Comparison of ENCODE assay signal across 18 cellular contexts in the genomic region with DNA sequence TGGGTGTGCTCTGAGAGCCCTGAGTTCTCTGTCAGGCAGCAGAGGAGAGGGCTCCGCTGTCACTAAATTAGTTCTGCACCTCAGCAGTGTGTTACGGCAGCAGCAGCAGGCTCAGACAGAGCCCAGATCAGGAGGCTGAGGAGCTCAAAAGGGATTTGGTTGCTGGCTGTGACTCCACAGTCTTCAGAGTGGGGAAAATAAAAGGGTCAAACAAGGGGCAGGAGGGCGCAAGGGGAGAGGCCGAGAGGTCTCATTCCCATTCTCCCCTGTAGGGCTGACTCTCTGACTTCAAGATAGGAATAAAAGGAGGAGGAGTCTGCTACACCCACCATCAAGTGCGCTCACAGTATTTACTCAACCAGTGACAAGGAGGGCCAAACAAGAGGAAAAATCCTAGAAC. TPM values are rescaled to one million over a fixed set of nuclear protein-coding genes. Genes with fewer than 3 reads are reported as not detected.
DNase-seq lines count a peak whose midpoint lies in the region; ATAC-seq and TF ChIP-seq lines count a peak whose summit lies in the region.
"Had no signal": no experiment of that assay in that cellular context is flagged by ENCODE, and none has a peak within 500 bp of the region (broad histone marks: within the 10 kb centered on the region; RNA-seq: fewer than 3 reads in every experiment).

No MANE protein-coding gene starts in this region.

- H3K9me3 Mint-ChIP-seq in neural crest cell, result no peaks in the 10 kb centered on the region

- CTCF ChIA-PET in SK-N-SH (lab: Yijun Ruan, JAX), result interaction anchor here (1.5 to 4.7 kb wide), 4 partner anchors 9 to 165 kb away, joined by 4 to 32 read pairs (median 7); partner anchors contain the start of gene SLC45A3

- H3K79me2 ChIP-seq in SK-N-SH (ENCODE audit: insufficient read depth), result no peaks in the 10 kb centered on the region

- H3K9me2 ChIP-seq in SK-N-SH, result no peaks in the 10 kb centered on the region

- H3K27ac ChIP-seq in ectodermal cell (ENCODE audit: insufficient read depth, low read depth, low read length, poor library complexity, severe bottlenecking) (peak overlapping the region; percentile 77), SK-N-SH (ENCODE audit: low read depth in 2 of 2, low read length in 1 of 2) (no peak overlapping the region)
- H3K27ac ChIP-seq: A549, C4-2B had no signal

- H3K27me3 Mint-ChIP-seq in neural crest cell (ENCODE audit: low read depth), result no peaks in the 10 kb centered on the region

- H3K36me3 Mint-ChIP-seq in neural crest cell (ENCODE audit: low read depth), result no peaks in the 10 kb centered on the region

- 5 to 10% methylated on average over 5 of the region's 5 CpGs for WGBS in ectodermal cell, 2 experiments
- 100% methylated on average over 5 of the region's 5 CpGs for WGBS in SK-N-SH (ENCODE audit: low lambda C conversion rate)

- no peaks in the 10 kb centered on the region for H3K36me3 ChIP-seq in ectodermal cell (ENCODE audit: control insufficient read depth, insufficient read depth, low read length)
- H3K36me3 ChIP-seq in SK-N-SH (replicated peaks in 1 of 2; ENCODE audit: control insufficient read depth in 1 of 2, insufficient read depth in 2 of 2, low read length in 1 of 2), result no peaks in the 10 kb centered on the region
- H3K36me3 ChIP-seq: MG63 had no signal

- TF ChIP-seq RAD21 in SK-N-SH (IDR thresholded peaks at IDR 0.05; ENCODE audit: low read length), result no peak

- no peak for ATAC-seq in left lobe of liver

- DNase-seq in D341Med (ENCODE audit: low spot score) (peak; percentile 29), NCI-H82 treated with DMSO at 0.1 percent for 48 hours (lab: John Stamatoyannopoulos, UW; ENCODE audit: unreplicated experiment) (peak; percentile 51), neural crest cell (ENCODE audit: low read depth, low spot score) (no peak), left lobe of liver (ENCODE audit: low spot score) (no peak), NK-92 (lab: John Stamatoyannopoulos, UW; ENCODE audit: unreplicated experiment) (no peak), SK-N-SH (no peak)
- DNase-seq: COR-L47; DMS153; GOT3; MG63; NCI-H1092; NCI-H146; NCI-H226; NCI-H524 treated with DMSO at 0.1 percent for 48 hours; NK-92 treated with Interleukin-12 subunit alpha and Interleukin-12 subunit beta, amount 100 ng/mL, for 24 hours had no signal

- H3F3A ChIP-seq in SK-N-SH (replicated peaks; ENCODE audit: insufficient read depth), result no peaks in the 10 kb centered on the region

- no peak overlapping the region for H3K9ac ChIP-seq in SK-N-SH

- POLR2A ChIA-PET in SK-N-SH (lab: Yijun Ruan, JAX), result interaction anchor here (0.8 kb wide), 1 partner anchor 13 kb away, joined by 3 read pairs; no protein-coding TSS in a partner anchor

- no peak overlapping the region for H3K4me3 ChIP-seq in ectodermal cell (ENCODE audit: insufficient read depth, low read depth, low read length)
- no peak overlapping the region for H3K4me3 ChIP-seq in SK-N-SH (ENCODE audit: low read depth in 2 of 2, low read length in 1 of 2)
- H3K4me3 ChIP-seq: A549, MG63 had no signal

- peaks cover 46% of the 10 kb centered on the region for H3K4me1 ChIP-seq in ectodermal cell (ENCODE audit: control insufficient read depth, insufficient read depth, low read length)
- no peaks in the 10 kb centered on the region for H3K4me1 ChIP-seq in SK-N-SH (ENCODE audit: control insufficient read depth in 1 of 2, insufficient read depth in 2 of 2, low read depth in 1 of 2, low read length in 1 of 2)

- H3K4me2 ChIP-seq in SK-N-SH, result no peak overlapping the region
- H3K4me2 ChIP-seq: A549 had no signal

- H2AFZ ChIP-seq in SK-N-SH (ENCODE audit: low read depth), result no peak overlapping the region

- H3K27ac Mint-ChIP-seq in neural crest cell (ENCODE audit: unreplicated experiment), result peak overlapping the region; percentile 86

- H3K27me3 ChIP-seq in ectodermal cell (ENCODE audit: control insufficient read depth, insufficient read depth, low read length, poor library complexity, severe bottlenecking) (no peaks in the 10 kb centered on the region), SK-N-SH (ENCODE audit: insufficient read depth) (no peaks in the 10 kb centered on the region)
- H3K27me3 ChIP-seq: MG63 had no signal

- no peaks in the 10 kb centered on the region for H4K20me1 ChIP-seq in SK-N-SH (ENCODE audit: insufficient read depth)

- TF ChIP-seq EP300 in SK-N-SH (IDR thresholded peaks at IDR 0.05; ENCODE audit: borderline replicate concordance in 1 of 2, low read depth in 1 of 2, low read length in 1 of 2), result no peak

- TF ChIP-seq CTCF in neural crest cell (conservative IDR thresholded peaks at IDR 0.05) (no peak), SK-N-SH (IDR thresholded peaks at IDR 0.05) (no peak)

- peaks cover 57% of the 10 kb centered on the region for H3K4me1 Mint-ChIP-seq in neural crest cell

- H3K9me3 ChIP-seq in ectodermal cell (ENCODE audit: control insufficient read depth, low read length) (no peaks in the 10 kb centered on the region), SK-N-SH (no peaks in the 10 kb centered on the region)
- H3K9me3 ChIP-seq: A549, MG63 had no signal

- no peak overlapping the region for H3K4me3 Mint-ChIP-seq in neural crest cell

TF ChIP-seq in SK-N-SH, 30 proteins besides CTCF, POLR2A, EP300 and RAD21 (continues in another document):
- no peak for TF ChIP-seq TAF1 (IDR thresholded peaks at IDR 0.05; ENCODE audit: borderline replicate concordance, low read depth, low read length)
- TF ChIP-seq USF1 (IDR thresholded peaks at IDR 0.05; ENCODE audit: borderline replicate concordance, low read depth), result no peak
- TF ChIP-seq RXRA (IDR thresholded peaks at IDR 0.05; ENCODE audit: borderline replicate concordance, low read depth), result no peak
- TF ChIP-seq CHD2 (IDR thresholded peaks at IDR 0.05; ENCODE audit: low read length, partially characterized antibody), result no peak
- no peak for TF ChIP-seq POLR2AphosphoS5 (IDR thresholded peaks at IDR 0.05; ENCODE audit: low read depth, low read length)
- no peak for TF ChIP-seq REST (IDR thresholded peaks at IDR 0.05; ENCODE audit: low read depth, low read length)
- no peak for TF ChIP-seq RCOR1 (IDR thresholded peaks at IDR 0.05; ENCODE audit: low read length)
- no peak for TF ChIP-seq FOSL2 (IDR thresholded peaks at IDR 0.05; ENCODE audit: borderline replicate concordance, low read depth)
- TF ChIP-seq TCF12 (IDR thresholded peaks at IDR 0.05), result no peak
- TF ChIP-seq JUND (IDR thresholded peaks at IDR 0.05), result no peak
- no peak for TF ChIP-seq SIN3A (IDR thresholded peaks at IDR 0.05; ENCODE audit: borderline replicate concordance, low read depth, low read length)
- TF ChIP-seq FOXJ3 (CRISPR knock-in tag; IDR thresholded peaks at IDR 0.05), result no peak
- no peak for TF ChIP-seq EZH2phosphoT487 (IDR thresholded peaks at IDR 0.05; ENCODE audit: borderline replicate concordance, low read depth)
- TF ChIP-seq ELF1 (IDR thresholded peaks at IDR 0.05), result no peak
- TF ChIP-seq MXI1 (IDR thresholded peaks at IDR 0.05; ENCODE audit: low read depth, low read length), result no peak
- TF ChIP-seq SMC3 (IDR thresholded peaks at IDR 0.05; ENCODE audit: low read depth, low read length), result no peak
- TF ChIP-seq GATA2 (CRISPR knock-in tag; IDR thresholded peaks at IDR 0.05), result no peak

RNA-seq across cellular contexts. Expression of gene SLC45A3, which starts 9.2 kb away (rescaled TPM):
- 12.3 TPM for polyA plus RNA-seq in ectodermal cell (2013, experiment 1 of 4)
- polyA plus RNA-seq in ectodermal cell (2013, experiment 2 of 4), result 17.0 TPM
- polyA plus RNA-seq in ectodermal cell (2013, experiment 3 of 4), result 15.1 TPM
- 15.6 TPM for polyA plus RNA-seq in ectodermal cell (2013, experiment 4 of 4)
- 13.1 and 14.0 TPM in 2 replicates for total RNA-seq in neural crest cell
- total RNA-seq in left lobe of liver, result 21.2 TPM
- 4.6 and 4.7 TPM in 2 replicates for polyA plus RNA-seq in SK-N-SH (2012; rRNA removed)
- 2.3 and 3.6 TPM in 2 replicates for polyA plus RNA-seq in SK-N-SH (2012; cell fraction: cytosol; rRNA removed)
- polyA plus RNA-seq in SK-N-SH (2012; cell fraction: nucleus; rRNA removed), result 5.8 and 6.0 TPM in 2 replicates

RNA-seq across cellular contexts. Expression of gene ELK4, which starts 57.7 kb away (rescaled TPM):
- polyA plus RNA-seq in ectodermal cell (2013, experiment 1 of 4), result 21.6 TPM
- polyA plus RNA-seq in ectodermal cell (2013, experiment 2 of 4), result 22.1 TPM
- 11.5 TPM for polyA plus RNA-seq in ectodermal cell (2013, experiment 3 of 4)
- 13.8 TPM for polyA plus RNA-seq in ectodermal cell (2013, experiment 4 of 4)
- 30.1 and 33.1 TPM in 2 replicates for total RNA-seq in neural crest cell
- total RNA-seq in left lobe of liver, result 29.9 TPM
- 2.6 and 3.8 TPM in 2 replicates for polyA plus RNA-seq in SK-N-SH (2012; rRNA removed)
- 4.0 and 5.0 TPM in 2 replicates for polyA plus RNA-seq in SK-N-SH (2012; cell fraction: cytosol; rRNA removed)
- polyA plus RNA-seq in SK-N-SH (2012; cell fraction: nucleus; rRNA removed), result 5.6 and 9.0 TPM in 2 replicates

Comparison
In these comparisons a context has a peak if more than half of its experiments do, and no peak if none do; other contexts are left out.
1. DNase-seq: peak in D341Med (single experiment) and NCI-H82 treated with DMSO at 0.1 percent for 48 hours (single experiment); none in neural crest cell (single experiment), left lobe of liver (single experiment), NK-92 (single experiment) and SK-N-SH (single experiment).